1 cellular context compared by ENCODE assay signal in the genomic region with DNA sequence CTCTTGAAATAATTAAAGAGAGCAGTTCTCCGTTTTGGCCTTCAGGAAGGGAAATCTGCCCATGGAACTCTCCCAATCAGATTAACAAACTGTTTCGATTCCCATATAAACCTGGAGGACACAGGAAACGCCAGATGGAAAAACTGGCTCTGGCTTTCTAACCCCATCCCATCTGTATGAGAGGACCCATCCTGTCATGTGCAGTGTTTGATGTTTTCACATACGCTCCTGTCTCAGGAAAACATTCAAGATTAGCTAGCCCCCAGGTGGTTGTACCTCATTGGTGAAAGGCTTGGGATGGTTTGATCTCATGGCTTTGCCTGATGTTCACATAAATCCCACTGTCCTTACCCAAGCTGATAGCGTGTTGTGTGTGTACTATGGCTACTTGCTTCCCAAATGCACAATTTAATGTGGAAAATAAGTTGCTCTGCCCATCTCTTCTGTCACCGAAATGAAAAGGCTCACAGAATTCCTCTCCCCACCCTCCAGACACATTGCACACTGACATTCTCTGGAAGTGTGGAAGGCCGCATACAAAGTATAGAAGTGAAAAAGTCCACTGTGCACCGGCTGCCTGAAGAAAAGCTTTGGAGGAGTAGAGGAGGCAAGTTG.
TF ChIP-seq lines count a peak whose summit lies in the region.

No MANE protein-coding gene starts in this region.

TF ChIP-seq in HCT116, 20 proteins besides CTCF, POLR2A, EP300 and RAD21 (continued from another document):
- TF ChIP-seq, protein P1, sequence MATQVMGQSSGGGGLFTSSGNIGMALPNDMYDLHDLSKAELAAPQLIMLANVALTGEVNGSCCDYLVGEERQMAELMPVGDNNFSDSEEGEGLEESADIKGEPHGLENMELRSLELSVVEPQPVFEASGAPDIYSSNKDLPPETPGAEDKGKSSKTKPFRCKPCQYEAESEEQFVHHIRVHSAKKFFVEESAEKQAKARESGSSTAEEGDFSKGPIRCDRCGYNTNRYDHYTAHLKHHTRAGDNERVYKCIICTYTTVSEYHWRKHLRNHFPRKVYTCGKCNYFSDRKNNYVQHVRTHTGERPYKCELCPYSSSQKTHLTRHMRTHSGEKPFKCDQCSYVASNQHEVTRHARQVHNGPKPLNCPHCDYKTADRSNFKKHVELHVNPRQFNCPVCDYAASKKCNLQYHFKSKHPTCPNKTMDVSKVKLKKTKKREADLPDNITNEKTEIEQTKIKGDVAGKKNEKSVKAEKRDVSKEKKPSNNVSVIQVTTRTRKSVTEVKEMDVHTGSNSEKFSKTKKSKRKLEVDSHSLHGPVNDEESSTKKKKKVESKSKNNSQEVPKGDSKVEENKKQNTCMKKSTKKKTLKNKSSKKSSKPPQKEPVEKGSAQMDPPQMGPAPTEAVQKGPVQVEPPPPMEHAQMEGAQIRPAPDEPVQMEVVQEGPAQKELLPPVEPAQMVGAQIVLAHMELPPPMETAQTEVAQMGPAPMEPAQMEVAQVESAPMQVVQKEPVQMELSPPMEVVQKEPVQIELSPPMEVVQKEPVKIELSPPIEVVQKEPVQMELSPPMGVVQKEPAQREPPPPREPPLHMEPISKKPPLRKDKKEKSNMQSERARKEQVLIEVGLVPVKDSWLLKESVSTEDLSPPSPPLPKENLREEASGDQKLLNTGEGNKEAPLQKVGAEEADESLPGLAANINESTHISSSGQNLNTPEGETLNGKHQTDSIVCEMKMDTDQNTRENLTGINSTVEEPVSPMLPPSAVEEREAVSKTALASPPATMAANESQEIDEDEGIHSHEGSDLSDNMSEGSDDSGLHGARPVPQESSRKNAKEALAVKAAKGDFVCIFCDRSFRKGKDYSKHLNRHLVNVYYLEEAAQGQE (IDR thresholded peaks at IDR 0.05; ENCODE audit: low read depth) = no peak
- TF ChIP-seq, protein P2, sequence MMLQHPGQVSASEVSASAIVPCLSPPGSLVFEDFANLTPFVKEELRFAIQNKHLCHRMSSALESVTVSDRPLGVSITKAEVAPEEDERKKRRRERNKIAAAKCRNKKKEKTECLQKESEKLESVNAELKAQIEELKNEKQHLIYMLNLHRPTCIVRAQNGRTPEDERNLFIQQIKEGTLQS (IDR thresholded peaks at IDR 0.05) = no peak
- TF ChIP-seq, protein P3, sequence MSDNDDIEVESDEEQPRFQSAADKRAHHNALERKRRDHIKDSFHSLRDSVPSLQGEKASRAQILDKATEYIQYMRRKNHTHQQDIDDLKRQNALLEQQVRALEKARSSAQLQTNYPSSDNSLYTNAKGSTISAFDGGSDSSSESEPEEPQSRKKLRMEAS (IDR thresholded peaks at IDR 0.05) = peak; percentile 6
- no peak; the same call in 1 of the 2 replicates for TF ChIP-seq ELF1 (IDR thresholded peaks at IDR 0.05; ENCODE audit: borderline replicate concordance, low read depth)
- TF ChIP-seq SIN3A (IDR thresholded peaks at IDR 0.05; ENCODE audit: low read depth) = peak; percentile 31; the same call in 1 of the 2 replicates
- TF ChIP-seq JUND (IDR thresholded peaks at IDR 0.05) = peak; percentile 50
- TF ChIP-seq EGR1 (IDR thresholded peaks at IDR 0.05; ENCODE audit: low read depth) = 0 out of 2 replicates have a peak, but pooled peaks have one; percentile 23
